ENCODE assay signal across 1 cellular context in genomic region chr4:3468804-3469203, GRCh38.
TF ChIP-seq lines count a peak whose summit lies in the region.

No MANE protein-coding gene starts in this region.

TF ChIP-seq in GM12878, 131 proteins besides CTCF, POLR2A, EP300 and RAD21:
- TF ChIP-seq TCF3 (IDR thresholded peaks at IDR 0.05; ENCODE audit: borderline replicate concordance, insufficient read depth, low read depth, low read length) (0 out of 2 replicates have a peak, but pooled peaks have one; percentile 26), ZNF24 (IDR thresholded peaks at IDR 0.05) (no peak)
